ENCODE assay signal across 12 cellular contexts in the genomic region with DNA sequence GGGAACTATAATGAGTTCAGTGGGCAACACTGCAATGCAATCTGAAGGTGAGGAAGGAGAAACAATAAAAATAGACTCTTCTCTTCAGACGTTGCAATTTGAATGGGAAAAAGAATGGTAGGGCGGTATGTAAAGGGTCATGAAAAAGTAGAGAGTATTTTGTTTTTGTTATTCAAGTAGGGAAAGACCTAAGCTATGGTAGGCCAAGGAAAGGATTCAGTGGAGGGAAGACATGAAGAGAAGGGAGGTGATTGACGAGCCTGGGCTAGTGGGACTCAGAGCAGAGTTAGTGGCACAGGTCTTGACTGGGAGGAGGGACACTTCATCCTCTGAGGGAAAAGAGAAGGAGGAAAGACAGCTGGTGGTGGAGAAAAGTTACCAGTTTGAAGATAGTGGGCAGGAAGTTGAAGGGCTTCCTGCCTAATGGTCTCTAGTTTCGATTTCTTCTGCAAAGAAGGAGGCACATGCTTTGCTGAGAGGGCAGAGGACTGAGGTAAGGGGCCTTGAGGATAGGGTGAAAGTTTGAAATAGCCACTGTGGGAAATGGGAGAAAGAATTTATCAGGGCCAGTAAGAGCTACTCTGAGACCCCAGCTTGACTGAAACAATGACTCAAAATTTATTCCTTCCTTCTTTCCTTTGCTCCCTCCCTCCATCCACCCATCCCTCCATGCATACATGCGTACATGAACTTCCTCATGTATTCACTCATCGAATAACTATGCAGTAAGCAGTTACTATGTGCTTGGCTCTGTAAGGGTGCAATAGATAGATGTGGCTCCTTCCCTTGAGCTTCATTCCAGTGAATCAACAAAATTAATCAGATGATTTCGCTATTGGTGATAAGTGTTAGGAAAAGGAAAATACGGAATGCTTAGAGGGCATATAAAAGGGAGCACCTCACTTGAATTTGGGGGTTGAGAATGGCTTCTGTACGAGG. TPM values are rescaled to one million over a fixed set of nuclear protein-coding genes. Genes with fewer than 3 reads are reported as not detected.
A peak's percentile ranks its signal among the peaks of the same experiment; 100 is the strongest.
DNase-seq lines count a peak whose midpoint lies in the region; ATAC-seq and TF ChIP-seq lines count a peak whose summit lies in the region.
"Had no signal": no experiment of that assay in that cellular context is flagged by ENCODE, and none has a peak within 500 bp of the region (broad histone marks: within the 10 kb centered on the region; RNA-seq: fewer than 3 reads in every experiment).

No MANE protein-coding gene starts in this region.

- H3K27me3 Mint-ChIP-seq in T-helper 17 cell, result no peaks in the 10 kb centered on the region
- no peaks in the 10 kb centered on the region for H3K27me3 Mint-ChIP-seq in natural killer cell treated with Interleukin-12 subunit alpha and Interleukin-12 subunit beta and Interleukin-15 and Interleukin-18, amount 100 ng/mL, for 72 hours

- no peak overlapping the region for H3K4me3 Mint-ChIP-seq in T-helper 17 cell
- H3K4me3 Mint-ChIP-seq in natural killer cell treated with Interleukin-12 subunit alpha and Interleukin-12 subunit beta and Interleukin-15 and Interleukin-18, amount 100 ng/mL, for 72 hours, result no peak overlapping the region

- H3K36me3 ChIP-seq in tibial artery, result no peaks in the 10 kb centered on the region
- H3K36me3 ChIP-seq: esophagus muscularis mucosa had no signal

- H3K27me3 ChIP-seq in tibial artery, result no peaks in the 10 kb centered on the region
- H3K27me3 ChIP-seq: esophagus muscularis mucosa had no signal

- H3K9me3 Mint-ChIP-seq in natural killer cell treated with Interleukin-12 subunit alpha and Interleukin-12 subunit beta and Interleukin-15 and Interleukin-18, amount 100 ng/mL, for 72 hours, result no peaks in the 10 kb centered on the region

- ATAC-seq in GM21529 (IDR thresholded peaks at IDR 0.05; ENCODE audit: unreplicated experiment), result peak; percentile 22
- peak; percentile 19 for ATAC-seq in T-helper 17 cell
- peak; percentile 54 to 65 for ATAC-seq in natural killer cell treated with Interleukin-12 subunit alpha and Interleukin-12 subunit beta and Interleukin-15 and Interleukin-18, amount 100 ng/mL, for 72 hours

- H3K9me3 ChIP-seq in T-helper 17 cell (ENCODE audit: control insufficient read depth, low read length, poor library complexity, severe bottlenecking) (no peaks in the 10 kb centered on the region), tibial artery (no peaks in the 10 kb centered on the region)
- H3K9me3 ChIP-seq: esophagus muscularis mucosa had no signal

- TF ChIP-seq CTCF in tibial artery (IDR thresholded peaks at IDR 0.05), result no peak

- H3K4me3 ChIP-seq in tibial artery, result no peak overlapping the region
- H3K4me3 ChIP-seq: esophagus muscularis mucosa had no signal

- intact Hi-C loops in tibial artery (cut with DNase I; ENCODE audit: low total_unique reads), result no loop called here

- no peaks in the 10 kb centered on the region for H3K4me1 ChIP-seq in tibial artery
- H3K4me1 ChIP-seq: esophagus muscularis mucosa had no signal

- DNase-seq in ELR (ENCODE audit: low read depth) (peak; percentile 17), T-helper 17 cell (no peak), NCI-H128 (lab: John Stamatoyannopoulos, UW; ENCODE audit: unreplicated experiment) (no peak), tibial artery (no peak), middle frontal gyrus (ENCODE audit: extremely low spot score, low spot score) (no peak)
- peak; percentile 66 for DNase-seq in natural killer cell treated with Interleukin-12 subunit alpha and Interleukin-12 subunit beta and Interleukin-15 and Interleukin-18, amount 100 ng/mL, for 72 hours (ENCODE audit: low spot score)
- DNase-seq: NCI-H2171 had no signal

- H3K4me1 Mint-ChIP-seq in T-helper 17 cell, result peaks cover 50% of the 10 kb centered on the region
- H3K4me1 Mint-ChIP-seq in natural killer cell treated with Interleukin-12 subunit alpha and Interleukin-12 subunit beta and Interleukin-15 and Interleukin-18, amount 100 ng/mL, for 72 hours (ENCODE audit: low read depth in 2 of 2), result peaks cover 39 to 45% of the 10 kb centered on the region in 2 donors

- peaks cover 9% of the 10 kb centered on the region for H3K36me3 Mint-ChIP-seq in T-helper 17 cell (ENCODE audit: low read depth)
- H3K36me3 Mint-ChIP-seq in natural killer cell treated with Interleukin-12 subunit alpha and Interleukin-12 subunit beta and Interleukin-15 and Interleukin-18, amount 100 ng/mL, for 72 hours, result peaks cover 39% of the 10 kb centered on the region

- H3K27ac ChIP-seq in tibial artery, result no peak overlapping the region
- H3K27ac ChIP-seq: RWPE1 had no signal

- no peak overlapping the region for H3K27ac Mint-ChIP-seq in T-helper 17 cell
- H3K27ac Mint-ChIP-seq in natural killer cell treated with Interleukin-12 subunit alpha and Interleukin-12 subunit beta and Interleukin-15 and Interleukin-18, amount 100 ng/mL, for 72 hours, result no peak overlapping the region

RNA-seq across cellular contexts. Expression of gene CD48, which starts 4.2 kb away (rescaled TPM):
- 100 to 1,000 TPM; 386 to 387 TPM for total RNA-seq in T-helper 17 cell
- 100 to 1,000 TPM; 434 to 816 TPM for total RNA-seq in natural killer cell treated with Interleukin-12 subunit alpha and Interleukin-12 subunit beta and Interleukin-15 and Interleukin-18, amount 100 ng/mL, for 72 hours
- total RNA-seq: bronchial epithelial cell, myocyte had no signal

RNA-seq across cellular contexts. Expression of gene SLAMF7, which starts 31.6 kb away (rescaled TPM):
- 1 to 10 TPM; 3.1 to 3.9 TPM for total RNA-seq in T-helper 17 cell
- 1,000 to 10,000 TPM in 1 of 2 donors, 100 to 1,000 TPM in 1; 677 to 1,669 TPM for total RNA-seq in natural killer cell treated with Interleukin-12 subunit alpha and Interleukin-12 subunit beta and Interleukin-15 and Interleukin-18, amount 100 ng/mL, for 72 hours
- total RNA-seq: myocyte had no signal

Comparison
In these comparisons a context has a peak if more than half of its experiments do, and no peak if none do; other contexts are left out.
1. DNase-seq: peak in ELR (single experiment) and natural killer cell treated with Interleukin-12 subunit alpha and Interleukin-12 subunit beta and Interleukin-15 and Interleukin-18, amount 100 ng/mL, for 72 hours (single experiment); none in T-helper 17 cell (0 of 3), NCI-H128 (single experiment), tibial artery (0 of 2) and middle frontal gyrus (single experiment).
2. RNA of gene SLAMF7, which starts 31.6 kb away (total RNA-seq): 677 to 1,669 TPM in natural killer cell treated with Interleukin-12 subunit alpha and Interleukin-12 subunit beta and Interleukin-15 and Interleukin-18, amount 100 ng/mL, for 72 hours; 3.1 to 3.9 TPM in T-helper 17 cell; every median in the first group is over 100 times any median in the second.
3. Peak in every context shown above with its lines, with median percentiles within 50 percentile points of each other: ATAC-seq.